ENCODE assay signal across 10 cellular contexts in the genomic region with DNA sequence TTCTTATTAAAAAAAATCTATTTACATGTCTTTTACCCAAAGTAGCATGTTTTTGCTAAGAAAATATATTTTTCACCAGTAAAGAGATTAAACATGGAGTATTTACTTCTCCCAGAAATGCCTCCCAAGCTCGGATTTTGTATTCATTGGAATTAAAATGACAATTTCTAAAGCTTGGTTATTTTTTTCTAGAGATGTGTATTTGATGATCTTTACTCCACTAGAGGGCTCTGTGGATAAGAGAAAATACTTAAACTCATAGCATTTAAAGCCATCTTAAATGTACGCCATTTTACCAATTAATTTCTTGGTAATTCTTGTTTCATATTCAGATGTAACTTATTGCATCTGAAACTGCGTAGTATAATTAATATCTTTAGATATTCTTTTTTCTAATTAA.
A peak's percentile ranks its signal among the peaks of the same experiment; 100 is the strongest.
DNase-seq lines count a peak whose midpoint lies in the region; ATAC-seq, FAIRE-seq and TF ChIP-seq lines count a peak whose summit lies in the region.
"Had no signal": no experiment of that assay in that cellular context is flagged by ENCODE, and none has a peak within 500 bp of the region (broad histone marks: within the 10 kb centered on the region; RNA-seq: fewer than 3 reads in every experiment).

No MANE protein-coding gene starts in this region.

- peak; percentile 9 for TF ChIP-seq CTCF in cardiac muscle cell (IDR thresholded peaks at IDR 0.05; ENCODE audit: low read depth, low read length)
- TF ChIP-seq CTCF in bronchial epithelial cell (IDR thresholded peaks at IDR 0.05; ENCODE audit: insufficient read depth, low read length, severe bottlenecking) = no peak
- TF ChIP-seq CTCF in upper lobe of right lung (IDR thresholded peaks at IDR 0.05) = peak; percentile 25

- ATAC-seq in left ventricle myocardium superior (no peak), upper lobe of right lung (no peak), HG03439 (IDR thresholded peaks at IDR 0.05; ENCODE audit: unreplicated experiment) (no peak), left colon (no peak)

- H3K27me3 ChIP-seq in cardiac muscle cell (no peaks in the 10 kb centered on the region), bronchial epithelial cell (ENCODE audit: control insufficient read depth, insufficient read depth, low read length) (no peaks in the 10 kb centered on the region), upper lobe of right lung (no peaks in the 10 kb centered on the region)

- H3K4me1 ChIP-seq in cardiac muscle cell (ENCODE audit: low read depth) (no peaks in the 10 kb centered on the region), upper lobe of right lung (no peaks in the 10 kb centered on the region)

- H3K27ac ChIP-seq in cardiac muscle cell (no peak overlapping the region), upper lobe of right lung (no peak overlapping the region)

- H3K36me3 ChIP-seq in cardiac muscle cell = no peaks in the 10 kb centered on the region
- H3K36me3 ChIP-seq in bronchial epithelial cell (ENCODE audit: control insufficient read depth, insufficient read depth, low read length) = no peaks in the 10 kb centered on the region
- H3K36me3 ChIP-seq in upper lobe of right lung = no peaks in the 10 kb centered on the region

- DNase-seq in cardiac muscle cell (ENCODE audit: low read depth in 1 of 2, low spot score in 1 of 2) = peak in 1 of 2 donors; percentile 5
- no peak for DNase-seq in left ventricle myocardium superior
- peak; percentile 18 for DNase-seq in NCI-H1105 treated with DMSO at 0.1 percent for 48 hours (lab: John Stamatoyannopoulos, UW)
- peak; percentile 2 for DNase-seq in bronchial epithelial cell (ENCODE audit: low read depth)
- DNase-seq in upper lobe of right lung = no peak
- no peak for DNase-seq in occipital lobe (lab: John Stamatoyannopoulos, UW)
- no peak for DNase-seq in left colon
- DNase-seq: islet precursor cell; stimulated activated naive CD4-positive, alpha-beta T cell treated with Interleukin-2 at 50 U/mL for 16 hours had no signal

- FAIRE-seq in bronchial epithelial cell (lab: Jason Lieb, UNC) = no peak

- no peak overlapping the region for H3K4me3 ChIP-seq in cardiac muscle cell
- H3K4me3 ChIP-seq in bronchial epithelial cell (ENCODE audit: low read depth, low read length) = no peak overlapping the region
- H3K4me3 ChIP-seq in upper lobe of right lung = no peak overlapping the region

- H3K9me3 ChIP-seq in cardiac muscle cell (ENCODE audit: low read depth) = no peaks in the 10 kb centered on the region
- no peaks in the 10 kb centered on the region for H3K9me3 ChIP-seq in upper lobe of right lung

- intact Hi-C loops in left ventricle myocardium superior (cut with micrococcal nuclease) = no loop called here
- intact Hi-C loops in upper lobe of right lung (cut with DNase I) = no loop called here
- intact Hi-C loops in left colon (cut with DNase I, micrococcal nuclease) = no loop called here

Comparison
In these comparisons a context has a peak if more than half of its experiments do, and no peak if none do; other contexts are left out.
1. DNase-seq: peak in NCI-H1105 treated with DMSO at 0.1 percent for 48 hours (single experiment) and bronchial epithelial cell (single experiment); none in left ventricle myocardium superior (single experiment), upper lobe of right lung (single experiment), occipital lobe (single experiment) and left colon (0 of 2).